Comparison of ENCODE assay signal across 1 cellular context in genomic region chr9:127802576-127803443, GRCh38.
TF ChIP-seq lines count a peak whose summit lies in the region.

Gene FPGS, plus strand, starts transcription at chr9:127802882. Its CDS starts 43 bp downstream, at chr9:127802925.

TF ChIP-seq in HepG2, 621 proteins besides CTCF, POLR2A, EP300 and RAD21 (continued from another document):
- TF ChIP-seq ZBTB37 (CRISPR knock-in tag; IDR thresholded peaks at IDR 0.05) (no peak), PTBP1 (IDR thresholded peaks at IDR 0.05; ENCODE audit: low read depth, low read length, poor library complexity, severe bottlenecking) (no peak), ZNF251 (CRISPR knock-in tag; IDR thresholded peaks at IDR 0.05) (no peak), NPAS2 (CRISPR knock-in tag; IDR thresholded peaks at IDR 0.05; ENCODE audit: borderline replicate concordance) (no peak), ZNF564 (CRISPR knock-in tag; IDR thresholded peaks at IDR 0.05) (0 out of 2 replicates have a peak, but pooled peaks have one; percentile 45), NFIC (IDR thresholded peaks at IDR 0.05; ENCODE audit: low read length) (no peak), ZNF503 (CRISPR knock-in tag; IDR thresholded peaks at IDR 0.05) (no peak), TOPORS (CRISPR knock-in tag; IDR thresholded peaks at IDR 0.05) (0 out of 2 replicates have a peak, but pooled peaks have one; percentile 58), ZNF83 (CRISPR knock-in tag; IDR thresholded peaks at IDR 0.05; ENCODE audit: borderline replicate concordance) (no peak), ZNF549 (CRISPR knock-in tag; IDR thresholded peaks at IDR 0.05) (no peak), ZNF557 (CRISPR knock-in tag; IDR thresholded peaks at IDR 0.05) (no peak), CEBPG (CRISPR knock-in tag; IDR thresholded peaks at IDR 0.05) (no peak), ZNF274 (CRISPR knock-in tag; IDR thresholded peaks at IDR 0.05) (0 out of 2 replicates have a peak, but pooled peaks have one; percentile 58), RNF2 (conservative IDR thresholded peaks at IDR 0.05; ENCODE audit: low read depth) (peak; percentile 69; the same call in 1 of the 2 replicates), ZNF775 (CRISPR knock-in tag; IDR thresholded peaks at IDR 0.05; ENCODE audit: borderline replicate concordance) (no peak; the same call in 1 of the 2 replicates), GATA4 (IDR thresholded peaks at IDR 0.05; ENCODE audit: borderline replicate concordance, low read depth) (no peak; the same call in none of the 2 replicates), TGIF2 (CRISPR knock-in tag; IDR thresholded peaks at IDR 0.05) (no peak), PLRG1 (conservative IDR thresholded peaks at IDR 0.05) (no peak), FOXA3 (CRISPR knock-in tag; IDR thresholded peaks at IDR 0.05) (no peak; the same call in none of the 2 replicates), GPN1 (CRISPR knock-in tag; IDR thresholded peaks at IDR 0.05; ENCODE audit: borderline replicate concordance) (0 out of 2 replicates have a peak, but pooled peaks have one; percentile 50), E2F2 (CRISPR knock-in tag; IDR thresholded peaks at IDR 0.05; ENCODE audit: borderline replicate concordance) (0 out of 2 replicates have a peak, but pooled peaks have one; percentile 58), ZNF30 (CRISPR knock-in tag; IDR thresholded peaks at IDR 0.05) (no peak), TRIM22 (IDR thresholded peaks at IDR 0.05) (no peak), ERF (CRISPR knock-in tag; IDR thresholded peaks at IDR 0.05) (peak; percentile 6; the same call in 1 of the 2 replicates), ZNF446 (CRISPR knock-in tag; IDR thresholded peaks at IDR 0.05) (peak; percentile 76; the same call in 1 of the 2 replicates), ZBTB44 (CRISPR knock-in tag; IDR thresholded peaks at IDR 0.05) (no peak), KLF15 (CRISPR knock-in tag; IDR thresholded peaks at IDR 0.05; ENCODE audit: borderline replicate concordance) (peak; percentile 35; the same call in 1 of the 2 replicates), MYNN (CRISPR knock-in tag; IDR thresholded peaks at IDR 0.05; ENCODE audit: low read depth) (no peak), ZNF10 (CRISPR knock-in tag; IDR thresholded peaks at IDR 0.05; ENCODE audit: borderline replicate concordance, low read depth) (no peak), ZEB1 (IDR thresholded peaks at IDR 0.05; ENCODE audit: insufficient replicate concordance, low read depth) (no peak), ZNF121 (CRISPR knock-in tag; IDR thresholded peaks at IDR 0.05) (no peak), IRX3 (CRISPR knock-in tag; IDR thresholded peaks at IDR 0.05; ENCODE audit: borderline replicate concordance, low read depth) (no peak), ZNF569 (CRISPR knock-in tag; IDR thresholded peaks at IDR 0.05; ENCODE audit: borderline replicate concordance) (no peak), MXD3 (CRISPR knock-in tag; IDR thresholded peaks at IDR 0.05) (peak; percentile 82; the same call in 1 of the 2 replicates), ZNF850 (CRISPR knock-in tag; conservative IDR thresholded peaks at IDR 0.05) (no peak), ZNF207 (IDR thresholded peaks at IDR 0.05; ENCODE audit: borderline replicate concordance) (no peak), FIP1L1 (IDR thresholded peaks at IDR 0.05; ENCODE audit: borderline replicate concordance, insufficient read depth, low read depth, low read length) (no peak), CREBL2 (CRISPR knock-in tag; IDR thresholded peaks at IDR 0.05; ENCODE audit: borderline replicate concordance) (no peak; the same call in 1 of the 2 replicates), ZNF280D (CRISPR knock-in tag; IDR thresholded peaks at IDR 0.05) (no peak), TAF1 (CRISPR knock-in tag; IDR thresholded peaks at IDR 0.05) (peak; percentile 67), NFE2L2 (IDR thresholded peaks at IDR 0.05; ENCODE audit: low read length) (no peak), SP4 (CRISPR knock-in tag; IDR thresholded peaks at IDR 0.05) (peak; percentile 92), TP53 (CRISPR knock-in tag; conservative IDR thresholded peaks at IDR 0.05) (no peak), SMAD3 (CRISPR knock-in tag; IDR thresholded peaks at IDR 0.05) (no peak), ARID4A (CRISPR knock-in tag; IDR thresholded peaks at IDR 0.05; ENCODE audit: borderline replicate concordance) (peak; percentile 94)
TF ChIP-seq in HepG2: peak in this region for 214.
